8 cellular contexts compared by ENCODE assay signal in genomic region chr17:45316271-45317112, GRCh38. TPM values are rescaled to one million over a fixed set of nuclear protein-coding genes. Genes with fewer than 3 reads are reported as not detected.
A peak's percentile ranks its signal among the peaks of the same experiment; 100 is the strongest.
DNase-seq lines count a peak whose midpoint lies in the region; TF ChIP-seq lines count a peak whose summit lies in the region.

MAP3K14 (minus strand) TSS chr17:45317020; CDS start chr17:45290745, 26,275 bp downstream.

- H3K36me3 Mint-ChIP-seq in activated naive CD4-positive, alpha-beta T cell treated with anti-CD3 and anti-CD28 coated beads, Interleukin-2, amount 50 U/mL, for 24 hours: peaks cover 5% of the 10 kb centered on the region
- no peaks in the 10 kb centered on the region for H3K36me3 Mint-ChIP-seq in glutamatergic neuron (ENCODE audit: unreplicated experiment)

- H3K36me3 ChIP-seq in BLaER1 treated with 17β-estradiol and CSF1 and Interleukin-3, amounts not matched to agents 10 nM and 100 nM: peaks cover 0 to 13% (median 5%) of the 10 kb centered on the region in 11 experiments; a peak in 10 of 22 replicates
- H3K36me3 ChIP-seq in SJSA1: peaks cover 21% of the 10 kb centered on the region
- H3K36me3 ChIP-seq in osteoblast (ENCODE audit: insufficient read depth, low read length): peaks cover 8% of the 10 kb centered on the region

- peaks cover 58 to 85% (median 68%) of the 10 kb centered on the region in 10 experiments for H3K4me1 ChIP-seq in BLaER1 treated with 17β-estradiol and CSF1 and Interleukin-3, amounts not matched to agents 10 nM and 100 nM
- H3K4me1 ChIP-seq in SJSA1 (replicated peaks): peaks cover 72% of the 10 kb centered on the region
- H3K4me1 ChIP-seq in osteoblast (ENCODE audit: insufficient read depth, low read length): peaks cover 87% of the 10 kb centered on the region

- H3K27me3 ChIP-seq in BLaER1 treated with 17β-estradiol and CSF1 and Interleukin-3, amounts not matched to agents 10 nM and 100 nM: no peaks in the 10 kb centered on the region
- no peaks in the 10 kb centered on the region for H3K27me3 ChIP-seq in SJSA1 (replicated peaks)
- no peaks in the 10 kb centered on the region for H3K27me3 ChIP-seq in osteoblast (ENCODE audit: insufficient read depth, low read length)

- DNase-seq in GM19238 (ENCODE audit: insufficient read length, low spot score) (peak; percentile 41), HK-2 (ENCODE audit: unreplicated experiment) (peak; percentile 77), SJSA1 (ENCODE audit: low read depth in 1 of 2, low spot score in 2 of 2) (peak in 1 of 2 experiments; percentile 81), glutamatergic neuron (peak; percentile 77), osteoblast (ENCODE audit: insufficient read length, low spot score, missing footprints) (peak; percentile 87), SHP77 treated with DMSO at 0.1 percent for 48 hours (lab: John Stamatoyannopoulos, UW) (no peak)

- peak within 1 kb of the TSS; percentile 87 to 95 (median 93) for H3K27ac ChIP-seq in BLaER1 treated with 17β-estradiol and CSF1 and Interleukin-3, amounts not matched to agents 10 nM and 100 nM
- peak within 1 kb of the TSS; percentile 54 for H3K27ac ChIP-seq in SJSA1
- H3K27ac ChIP-seq in osteoblast (ENCODE audit: low read depth, low read length): peak within 1 kb of the TSS; percentile 93

- no peaks in the 10 kb centered on the region for H3K9me3 ChIP-seq in BLaER1 treated with 17β-estradiol and CSF1 and Interleukin-3, amounts not matched to agents 10 nM and 100 nM (replicated peaks in 1 of 11)
- no peaks in the 10 kb centered on the region for H3K9me3 ChIP-seq in SJSA1 (replicated peaks)
- no peaks in the 10 kb centered on the region for H3K9me3 ChIP-seq in osteoblast (ENCODE audit: low read depth, low read length)

- peak within 1 kb of the TSS; percentile 88 to 97 (median 93) for H3K9ac ChIP-seq in BLaER1 treated with 17β-estradiol and CSF1 and Interleukin-3, amounts not matched to agents 10 nM and 100 nM

- peak within 1 kb of the TSS; percentile 83 for H2AFZ ChIP-seq in osteoblast (ENCODE audit: low read length)

- H3K4me2 ChIP-seq in BLaER1 treated with 17β-estradiol and CSF1 and Interleukin-3, amounts not matched to agents 10 nM and 100 nM: peak within 1 kb of the TSS; percentile 90 to 99 (median 96)
- peak within 1 kb of the TSS; percentile 98 for H3K4me2 ChIP-seq in osteoblast (ENCODE audit: insufficient read depth, low read length)

- no peak for TF ChIP-seq CTCF in glutamatergic neuron (IDR thresholded peaks at IDR 0.05; ENCODE audit: partially characterized antibody, unreplicated experiment)
- peak; percentile 9 for TF ChIP-seq CTCF in osteoblast (IDR thresholded peaks at IDR 0.05; ENCODE audit: extremely low read depth, low read depth, low read length)

- H3K4me3 ChIP-seq in BLaER1 treated with 17β-estradiol and CSF1 and Interleukin-3, amounts not matched to agents 10 nM and 100 nM: peak within 1 kb of the TSS; percentile 73 to 87 (median 80)
- peak within 1 kb of the TSS; percentile 89 for H3K4me3 ChIP-seq in SJSA1
- peak within 1 kb of the TSS; percentile 93 for H3K4me3 ChIP-seq in osteoblast (ENCODE audit: insufficient read depth, low read length)

- H3K4me1 Mint-ChIP-seq in activated naive CD4-positive, alpha-beta T cell treated with anti-CD3 and anti-CD28 coated beads, Interleukin-2, amount 50 U/mL, for 24 hours: peaks cover 82% of the 10 kb centered on the region
- H3K4me1 Mint-ChIP-seq in glutamatergic neuron (ENCODE audit: low read depth, unreplicated experiment): peaks cover 30% of the 10 kb centered on the region

- peaks cover 0 to 39% (median 12%) of the 10 kb centered on the region in 11 experiments; a peak in 11 of 22 replicates for H4K20me1 ChIP-seq in BLaER1 treated with 17β-estradiol and CSF1 and Interleukin-3, amounts not matched to agents 10 nM and 100 nM
- peaks cover 49% of the 10 kb centered on the region for H4K20me1 ChIP-seq in osteoblast (ENCODE audit: insufficient read depth, low read length)

- H3K27me3 Mint-ChIP-seq in activated naive CD4-positive, alpha-beta T cell treated with anti-CD3 and anti-CD28 coated beads, Interleukin-2, amount 50 U/mL, for 24 hours: no peaks in the 10 kb centered on the region
- peaks cover 9% of the 10 kb centered on the region for H3K27me3 Mint-ChIP-seq in glutamatergic neuron (ENCODE audit: unreplicated experiment)

- peaks cover 50% of the 10 kb centered on the region for H3K79me2 ChIP-seq in osteoblast (ENCODE audit: insufficient read depth, low read length)

- H3K4me3 Mint-ChIP-seq in activated naive CD4-positive, alpha-beta T cell treated with anti-CD3 and anti-CD28 coated beads, Interleukin-2, amount 50 U/mL, for 24 hours: peak within 1 kb of the TSS; percentile 92
- peak within 1 kb of the TSS; percentile 97 for H3K4me3 Mint-ChIP-seq in glutamatergic neuron (ENCODE audit: unreplicated experiment)

- peak within 1 kb of the TSS; percentile 99 for H3K27ac Mint-ChIP-seq in activated naive CD4-positive, alpha-beta T cell treated with anti-CD3 and anti-CD28 coated beads, Interleukin-2, amount 50 U/mL, for 24 hours
- peak within 1 kb of the TSS; percentile 90 for H3K27ac Mint-ChIP-seq in glutamatergic neuron (ENCODE audit: unreplicated experiment)

- no peaks in the 10 kb centered on the region for H3K9me3 Mint-ChIP-seq in activated naive CD4-positive, alpha-beta T cell treated with anti-CD3 and anti-CD28 coated beads, Interleukin-2, amount 50 U/mL, for 24 hours
- H3K9me3 Mint-ChIP-seq in glutamatergic neuron (ENCODE audit: unreplicated experiment): peaks cover 6% of the 10 kb centered on the region

RNA-seq across cellular contexts. Expression of gene MAP3K14, which starts in this region (rescaled TPM):
- total RNA-seq in SJSA1 (2014; rRNA removed; shearing (Covaris generic)): 3.7 and 5.5 TPM in 2 replicates
- total RNA-seq in glutamatergic neuron (ENCODE audit: unreplicated experiment): 5.7 TPM
- total RNA-seq in osteoblast: 2.7 and 3.6 TPM in 2 replicates
